Comparison of ENCODE assay signal across 8 cellular contexts in genomic region chr9:110257971-110258370, GRCh38. TPM values are rescaled to one million over a fixed set of nuclear protein-coding genes. Genes with fewer than 3 reads are reported as not detected.
A peak's percentile ranks its signal among the peaks of the same experiment; 100 is the strongest.
DNase-seq lines count a peak whose midpoint lies in the region; ATAC-seq and TF ChIP-seq lines count a peak whose summit lies in the region.

No MANE protein-coding gene starts in this region.

- intact Hi-C loops in heart left ventricle (cut with DNase I): no loop called here
- intact Hi-C loops in Right ventricle myocardium superior (cut with DNase I): no loop called here
- intact Hi-C loops in right lobe of liver (cut with DNase I): no loop called here
- intact Hi-C loops in upper lobe of right lung (cut with DNase I): no loop called here

- ATAC-seq in heart left ventricle (no peak), Right ventricle myocardium superior (ENCODE audit: poor library complexity) (no peak), right lobe of liver (no peak), upper lobe of right lung (no peak), HG03175 (IDR thresholded peaks at IDR 0.05; ENCODE audit: unreplicated experiment) (no peak)

- H3K27me3 ChIP-seq in heart left ventricle: no peaks in the 10 kb centered on the region
- H3K27me3 ChIP-seq in right lobe of liver: no peaks in the 10 kb centered on the region
- H3K27me3 ChIP-seq in upper lobe of right lung: no peaks in the 10 kb centered on the region

- H3K36me3 ChIP-seq in heart left ventricle (no peaks in the 10 kb centered on the region), right lobe of liver (no peaks in the 10 kb centered on the region), upper lobe of right lung (no peaks in the 10 kb centered on the region)

- H3K9me3 ChIP-seq in heart left ventricle (no peaks in the 10 kb centered on the region), right lobe of liver (no peaks in the 10 kb centered on the region), upper lobe of right lung (no peaks in the 10 kb centered on the region)

- no peak for DNase-seq in heart left ventricle
- DNase-seq in Right ventricle myocardium superior: no peak
- DNase-seq in amniotic epithelial cell (ENCODE audit: low read depth): peak; percentile 45
- DNase-seq in right lobe of liver: no peak
- no peak for DNase-seq in upper lobe of right lung
- DNase-seq in stimulated activated CD4-positive, alpha-beta T cell treated with anti-CD3 and anti-CD28 coated beads, Interleukin-15, amount 100 ng/mL, for 24 hours: no peak
- no peak for DNase-seq in SHP77 (lab: John Stamatoyannopoulos, UW)

- H3K4me1 ChIP-seq in heart left ventricle (peaks cover 0 to 46% (median 10%) of the 10 kb centered on the region in 12 donors), right lobe of liver (peaks cover 0 to 33% (median 7%) of the 10 kb centered on the region in 4 donors), upper lobe of right lung (peaks cover 22% of the 10 kb centered on the region)

- TF ChIP-seq CTCF in heart left ventricle (IDR thresholded peaks at IDR 0.05) (no peak), right lobe of liver (IDR thresholded peaks at IDR 0.05) (no peak), upper lobe of right lung (IDR thresholded peaks at IDR 0.05) (no peak)

- 94 to 100% (median 100%) methylated on average over 1 of the region's 1 CpG for WGBS in heart left ventricle, 4 donors
- 86% methylated on average over 1 of the region's 1 CpG for WGBS in right lobe of liver (ENCODE audit: insufficient coverage, low coverage, low lambda C conversion rate, missing lambda C conversion rate)

- peak overlapping the region in 2 of 12 donors; percentile 86 to 94 for H3K4me3 ChIP-seq in heart left ventricle
- peak overlapping the region in 1 of 3 donors; percentile 95 for H3K4me3 ChIP-seq in right lobe of liver
- no peak overlapping the region for H3K4me3 ChIP-seq in upper lobe of right lung

- TF ChIP-seq POLR2A in heart left ventricle (IDR thresholded peaks at IDR 0.05) (no peak), right lobe of liver (IDR thresholded peaks at IDR 0.05) (no peak)

- H3K27ac ChIP-seq in heart left ventricle: peak overlapping the region in 9 of 12 donors; percentile 85 to 96 (median 88)
- peak overlapping the region; percentile 89 to 96 (median 94) for H3K27ac ChIP-seq in right lobe of liver
- peak overlapping the region; percentile 85 for H3K27ac ChIP-seq in upper lobe of right lung

RNA-seq across cellular contexts. Expression of gene TXN, which starts 1.7 kb away (rescaled TPM):
- total RNA-seq in heart left ventricle: 100 to 1,000 TPM in 1 of 9 donors, 10 to 100 TPM in 8; 48.6 to 144 (median 66.6) TPM
- polyA plus RNA-seq in heart left ventricle: 100 to 1,000 TPM in 1 of 2 donors, 10 to 100 TPM in 1; 91.8 to 173 TPM
- 58.7 TPM for total RNA-seq in Right ventricle myocardium superior
- 100 to 1,000 TPM; 125 to 287 (median 216) TPM for total RNA-seq in right lobe of liver
- 178 TPM for total RNA-seq in upper lobe of right lung

RNA-seq across cellular contexts. Expression of gene C9orf152, which starts 50.0 kb away (rescaled TPM):
- total RNA-seq in heart left ventricle: not detected
- polyA plus RNA-seq in heart left ventricle: not detected
- not detected for total RNA-seq in Right ventricle myocardium superior
- total RNA-seq in right lobe of liver: 1 to 10 TPM in 2 of 6 experiments, under 1 TPM in 2, not detected in 2; 0.06 to 3.5 (median 0.74) TPM
- 27.6 TPM for total RNA-seq in upper lobe of right lung
